ENCODE assay signal across 8 cellular contexts in genomic region chr7:63925262-63925625, GRCh38.
DNase-seq lines count a peak whose midpoint lies in the region; ATAC-seq and TF ChIP-seq lines count a peak whose summit lies in the region.
"Had no signal": no experiment of that assay in that cellular context is flagged by ENCODE, and none has a peak within 500 bp of the region (broad histone marks: within the 10 kb centered on the region; RNA-seq: fewer than 3 reads in every experiment).

No MANE protein-coding gene starts in this region.

- TF ChIP-seq CTCF in dorsolateral prefrontal cortex (IDR thresholded peaks at IDR 0.05 in 54 of 56, conservative IDR thresholded peaks at IDR 0.05 in 2 of 56; ENCODE audit: low read depth in 1 of 56, partially characterized antibody in 56 of 56) (no peak), gastrocnemius medialis (IDR thresholded peaks at IDR 0.05 in 4 of 5, conservative IDR thresholded peaks at IDR 0.05 in 1 of 5) (no peak)

- H3K36me3 ChIP-seq in gastrocnemius medialis, result no peaks in the 10 kb centered on the region

- H3K4me1 ChIP-seq in gastrocnemius medialis, result peaks cover 0 to 6% of the 10 kb centered on the region in 2 donors

- H3K27me3 ChIP-seq in dorsolateral prefrontal cortex, result peaks cover 0 to 8% (median 0%) of the 10 kb centered on the region in 45 donors
- H3K27me3 ChIP-seq in gastrocnemius medialis, result no peaks in the 10 kb centered on the region

- TF ChIP-seq POLR2A in gastrocnemius medialis (IDR thresholded peaks at IDR 0.05), result no peak

- H3K27ac ChIP-seq in dorsolateral prefrontal cortex (peak overlapping the region in 49 of 59 donors; percentile 12 to 99 (median 92)), gastrocnemius medialis (peak overlapping the region in 3 of 4 donors; percentile 79 to 89 (median 81))

- no peaks in the 10 kb centered on the region for H3K9me3 ChIP-seq in gastrocnemius medialis

- no peak for ATAC-seq in gastrocnemius medialis
- ATAC-seq in GM18502 (IDR thresholded peaks at IDR 0.05; ENCODE audit: poor library complexity, unreplicated experiment), result no peak

- intact Hi-C loops in dorsolateral prefrontal cortex (cut with DNase I), result loop anchor here in 1 of 2 donors (10.0 kb wide), 2 partner anchors 120 to 390 kb away; partner anchors contain the start of genes ZNF727 and ZNF736
- intact Hi-C loops in gastrocnemius medialis (cut with DNase I; ENCODE audit: low total_unique reads), result no loop called here

- DNase-seq in DMS114 treated with DMSO at 0.1 percent for 48 hours (lab: John Stamatoyannopoulos, UW; ENCODE audit: unreplicated experiment) (peak; percentile 43), NCI-H526 (lab: John Stamatoyannopoulos, UW) (peak; percentile 57 to 65), dorsolateral prefrontal cortex (no peak), gastrocnemius medialis (no peak), MV-4-11 (lab: John Stamatoyannopoulos, UW) (no peak), NCI-H2171 treated with DMSO at 0.1 percent for 48 hours (lab: John Stamatoyannopoulos, UW) (no peak)
- DNase-seq: H9 had no signal

- H3K4me3 ChIP-seq in dorsolateral prefrontal cortex (peak overlapping the region; percentile 24 to 93 (median 71)), gastrocnemius medialis (peak overlapping the region; percentile 46 to 76 (median 64))

- in situ Hi-C loops in gastrocnemius medialis (cut with MboI; ENCODE audit: low sequenced_read_pairs in 4 of 4), result no loop called here

Comparison
In these comparisons a context has a peak if more than half of its experiments do, and no peak if none do; other contexts are left out.
1. DNase-seq: peak in DMS114 treated with DMSO at 0.1 percent for 48 hours (single experiment) and NCI-H526 (2 of 2); none in dorsolateral prefrontal cortex (0 of 10), gastrocnemius medialis (0 of 2), MV-4-11 (single experiment) and NCI-H2171 treated with DMSO at 0.1 percent for 48 hours (single experiment).